Comparison of ENCODE assay signal across 8 cellular contexts in the genomic region with DNA sequence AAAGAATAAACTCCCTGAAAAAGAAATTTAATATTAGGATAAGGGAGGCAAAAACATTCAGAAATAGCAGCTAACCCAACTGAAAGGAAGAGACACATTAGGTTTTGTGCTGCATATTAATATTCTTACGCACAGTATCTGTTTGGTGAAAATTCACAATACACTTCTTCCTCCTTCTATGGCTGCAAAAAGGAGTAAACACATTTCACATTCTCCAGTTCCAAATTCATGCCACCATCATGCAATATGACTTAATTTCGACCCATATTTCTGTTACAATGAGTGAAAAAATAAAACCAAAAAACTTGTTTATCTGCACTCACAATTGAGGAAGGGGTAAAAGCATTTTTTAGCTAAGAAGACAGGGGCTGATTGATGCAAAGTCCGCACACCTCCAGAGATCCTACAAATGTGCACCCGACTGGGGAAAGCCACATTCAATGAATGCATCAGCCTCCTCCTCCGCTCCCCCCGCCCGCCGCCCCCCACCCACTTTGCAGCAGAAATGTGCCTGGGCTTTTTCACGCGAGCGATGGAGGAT. TPM values are rescaled to one million over a fixed set of nuclear protein-coding genes. Genes with fewer than 3 reads are reported as not detected.
A peak's percentile ranks its signal among the peaks of the same experiment; 100 is the strongest.
DNase-seq lines count a peak whose midpoint lies in the region; ATAC-seq, FAIRE-seq and TF ChIP-seq lines count a peak whose summit lies in the region.

No MANE protein-coding gene starts in this region.

- H3K27me3 ChIP-seq in left ventricle myocardium inferior (ENCODE audit: low read depth) (no peaks in the 10 kb centered on the region), small intestine (ENCODE audit: control insufficient read depth in 2 of 2, insufficient read depth in 2 of 2, low read length in 2 of 2) (no peaks in the 10 kb centered on the region)

- peak overlapping the region; percentile 83 for H3K4me3 ChIP-seq in left ventricle myocardium inferior
- peak overlapping the region; percentile 86 for H3K4me3 ChIP-seq in WI38 (ENCODE audit: low read depth, low read length)
- peak overlapping the region; percentile 91 to 94 for H3K4me3 ChIP-seq in small intestine (ENCODE audit: low read depth in 1 of 2, low read length in 2 of 2)

- no peaks in the 10 kb centered on the region for H3K9me3 ChIP-seq in left ventricle myocardium inferior (replicated peaks)
- no peaks in the 10 kb centered on the region for H3K9me3 ChIP-seq in small intestine (ENCODE audit: control insufficient read depth, low read depth)

- H3K4me1 ChIP-seq in left ventricle myocardium inferior: peaks cover 58% of the 10 kb centered on the region
- H3K4me1 ChIP-seq in small intestine (ENCODE audit: control insufficient read depth in 2 of 2, insufficient read depth in 1 of 2, low read depth in 1 of 2, low read length in 1 of 2): peaks cover 3% of the 10 kb centered on the region in 2 donors

- DNase-seq in left ventricle myocardium inferior: no peak
- no peak for DNase-seq in left cardiac atrium
- DNase-seq in foreskin melanocyte: peak; percentile 8
- DNase-seq in small intestine: peak; percentile 14
- DNase-seq in DMS114 treated with DMSO at 0.1 percent for 48 hours (lab: John Stamatoyannopoulos, UW; ENCODE audit: unreplicated experiment): no peak
- no peak for DNase-seq in activated CD4-positive, alpha-beta T cell treated with anti-CD3 and anti-CD28 coated beads for 4 hours

- H3K27ac ChIP-seq in left ventricle myocardium inferior (replicated peaks) (peak overlapping the region; percentile 91), small intestine (ENCODE audit: low read depth in 1 of 2, low read length in 1 of 2) (peak overlapping the region in 1 of 2 donors; percentile 54)

- intact Hi-C loops in left ventricle myocardium inferior (cut with micrococcal nuclease): no loop called here
- intact Hi-C loops in left cardiac atrium (cut with DNase I): loop anchor here in 1 of 2 donors (10.0 kb wide), 1 partner anchor 138 kb away; no protein-coding TSS in a partner anchor

- FAIRE-seq in small intestine (lab: Jason Lieb, UNC): no peak

- ATAC-seq in left cardiac atrium: no peak
- ATAC-seq in HG02759 (IDR thresholded peaks at IDR 0.05; ENCODE audit: unreplicated experiment): no peak

- TF ChIP-seq CTCF in left ventricle myocardium inferior (IDR thresholded peaks at IDR 0.05; ENCODE audit: borderline replicate concordance) (no peak), WI38 (IDR thresholded peaks at IDR 0.05; ENCODE audit: low read depth, low read length) (no peak)

- 1% methylated on average over 11 of the region's 11 CpGs for WGBS in small intestine, 3 donors

- H3K36me3 ChIP-seq in left ventricle myocardium inferior: no peaks in the 10 kb centered on the region
- no peaks in the 10 kb centered on the region for H3K36me3 ChIP-seq in small intestine (ENCODE audit: control insufficient read depth in 2 of 2, insufficient read depth in 2 of 2, low read length in 2 of 2)

RNA-seq across cellular contexts. Expression of gene RFX7, which starts 1.0 kb away (rescaled TPM):
- total RNA-seq in left ventricle myocardium inferior: 8.9 TPM
- 1 to 10 TPM; 5.6 to 8.2 TPM for total RNA-seq in left cardiac atrium
- 1 to 10 TPM; 1.4 to 3.8 (median 2.2) TPM for polyA plus RNA-seq in small intestine

Comparison
In these comparisons a context has a peak if more than half of its experiments do, and no peak if none do; other contexts are left out.
1. DNase-seq: peak in foreskin melanocyte (single experiment) and small intestine (single experiment); none in left ventricle myocardium inferior (single experiment), left cardiac atrium (single experiment), DMS114 treated with DMSO at 0.1 percent for 48 hours (single experiment) and activated CD4-positive, alpha-beta T cell treated with anti-CD3 and anti-CD28 coated beads for 4 hours (0 of 2).
2. Peak in every context shown above with its lines, with median percentiles within 50 percentile points of each other: H3K4me3 ChIP-seq.